26 cellular contexts compared by ENCODE assay signal in the genomic region with DNA sequence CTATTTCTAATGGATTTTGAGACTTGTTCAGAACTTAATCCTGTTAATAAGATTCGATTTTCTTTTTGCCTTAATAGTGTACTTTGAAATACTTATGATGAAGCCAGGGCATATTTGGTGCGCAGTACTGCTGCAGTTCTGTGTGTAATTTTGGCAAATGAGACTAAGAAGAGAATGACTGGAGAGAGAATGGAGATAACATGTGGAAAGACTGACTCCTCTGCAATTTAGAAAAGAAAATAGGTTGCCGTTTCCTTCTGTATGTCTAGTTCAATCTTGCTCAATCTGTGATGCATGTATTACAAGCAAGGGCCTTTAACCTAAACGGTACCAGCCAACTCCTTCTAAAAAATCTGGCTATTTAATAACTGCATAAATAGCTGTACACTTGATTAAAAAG.
"Had no signal": no experiment of that assay in that cellular context is flagged by ENCODE, and none has a peak within 500 bp of the region (broad histone marks: within the 10 kb centered on the region; RNA-seq: fewer than 3 reads in every experiment).

No MANE protein-coding gene starts in this region.

- H2AFZ ChIP-seq: hepatocyte had no signal

- ATAC-seq: mucosa of descending colon; naive thymus-derived CD4-positive, alpha-beta T cell; natural killer cell treated with Interleukin-12 subunit alpha and Interleukin-12 subunit beta and Interleukin-15 and Interleukin-18, amount 100 ng/mL, for 72 hours; pancreas; right cardiac atrium; sciatic nerve; stimulated activated memory B cell treated with anti-CD40 and anti-IgM and Interleukin-4, amounts not matched to agents 10 μg/mL and 1 μg/mL and 100 μg/mL, for 72 hours had no signal

- H3K27ac ChIP-seq: hepatocyte, left ventricle myocardium inferior, pancreas, prostate gland, skin epidermis, stomach, testis, thyroid gland, transverse colon, upper lobe of left lung, vagina had no signal

- DNase-seq: islet precursor cell; left ventricle myocardium inferior; mesendoderm; mucosa of descending colon; naive thymus-derived CD4-positive, alpha-beta T cell; pancreas; posterior cingulate gyrus; retina; right cardiac atrium; spleen; stimulated activated CD4-positive, alpha-beta T cell treated with anti-CD3 and anti-CD28 coated beads, Interleukin-4, amount 100 ng/mL, for 24 hours; stimulated activated CD8-positive, alpha-beta memory T cell treated with anti-CD3 and anti-CD28 coated beads, Interleukin-4, amount 100 ng/mL, for 48 hours; stimulated activated naive CD4-positive, alpha-beta T cell treated with Interleukin-2 at 50 U/mL for 16 hours; stomach; testis; thyroid gland; transverse colon; upper lobe of left lung had no signal

- H3K4me3 ChIP-seq: hepatocyte, left ventricle myocardium inferior, lung, mucosa of descending colon, pancreas, prostate gland, skin epidermis, spleen, stomach, testis, thyroid gland, transverse colon, upper lobe of left lung, vagina had no signal

- H3K36me3 ChIP-seq: left ventricle myocardium inferior, pancreas, prostate gland, spleen, stomach, thyroid gland, transverse colon, upper lobe of left lung, vagina had no signal

- H3K4me1 ChIP-seq: left ventricle myocardium inferior, pancreas, prostate gland, spleen, stomach, testis, thyroid gland, transverse colon, upper lobe of left lung, vagina had no signal

- FAIRE-seq: pancreas had no signal

- H3K4me2 ChIP-seq: hepatocyte had no signal

- H3K9me3 ChIP-seq: left ventricle myocardium inferior, mucosa of descending colon, pancreas, prostate gland, spleen, stomach, testis, thyroid gland, transverse colon, upper lobe of left lung, vagina had no signal

- H3K79me2 ChIP-seq: hepatocyte had no signal

- H3K27me3 ChIP-seq: hepatocyte, spleen, stomach, testis, thyroid gland, transverse colon, upper lobe of left lung, vagina had no signal
